In the genomic region with DNA sequence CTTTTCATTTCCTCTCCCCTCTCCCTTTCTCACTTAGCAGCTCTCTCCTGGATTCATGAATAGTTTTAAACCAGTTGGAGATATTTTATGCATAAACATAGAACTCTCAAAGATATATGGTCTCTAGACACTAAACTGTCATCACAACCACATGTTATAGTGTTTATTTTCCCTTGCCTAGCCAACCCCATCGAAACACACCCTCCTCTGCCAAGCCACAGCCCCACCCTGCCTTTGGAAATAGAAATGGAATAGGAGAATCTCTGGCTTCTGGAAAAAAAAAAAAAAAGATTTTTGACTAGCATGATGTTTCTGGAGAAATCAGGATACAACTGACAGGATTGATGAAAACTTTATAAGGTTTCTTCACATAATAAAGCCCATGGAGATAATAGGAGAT, we compare ENCODE assay signal across 30 cellular contexts.
A peak's percentile ranks its signal among the peaks of the same experiment; 100 is the strongest.
DNase-seq lines count a peak whose midpoint lies in the region; ATAC-seq and TF ChIP-seq lines count a peak whose summit lies in the region.
"Had no signal": no experiment of that assay in that cellular context is flagged by ENCODE, and none has a peak within 500 bp of the region (broad histone marks: within the 10 kb centered on the region; RNA-seq: fewer than 3 reads in every experiment).

No MANE protein-coding gene starts in this region.

- H3K79me1 ChIP-seq in IMR-90 (ENCODE audit: low read depth in 1 of 2, low read length in 2 of 2) (no peaks in the 10 kb centered on the region), neuronal stem cell (ENCODE audit: low read depth, low read length) (no peaks in the 10 kb centered on the region)

- peaks cover 2% of the 10 kb centered on the region for H3K9me3 ChIP-seq in IMR-90 (ENCODE audit: control insufficient read depth, insufficient read depth, low read length)
- peaks cover 0 to 2% of the 10 kb centered on the region in 2 donors for H3K9me3 ChIP-seq in neuronal stem cell (replicated peaks in 1 of 2; ENCODE audit: control insufficient read depth in 2 of 2, insufficient read depth in 1 of 2, low read depth in 1 of 2, low read length in 2 of 2)
- H3K9me3 ChIP-seq: colonic mucosa, psoas muscle, SK-N-SH, uterus had no signal

- no peak for TF ChIP-seq CTCF in IMR-90 (conservative IDR thresholded peaks at IDR 0.05; ENCODE audit: low read depth, low read length)

- no peak overlapping the region for H3K18ac ChIP-seq in IMR-90 (ENCODE audit: low read depth, low read length)
- H3K18ac ChIP-seq in neuronal stem cell (ENCODE audit: low read length) = no peak overlapping the region

- intact Hi-C loops in IMR-90 (cut with micrococcal nuclease) = no loop called here

- DNase-seq in AG20443 (ENCODE audit: low spot score) (peak; percentile 69), IMR-90 (peak; percentile 33), fibroblast of gingiva (ENCODE audit: low read depth) (peak; percentile 75), myocyte (ENCODE audit: low read depth) (peak; percentile 70), NCI-H2081 treated with DMSO at 0.1 percent for 48 hours (lab: John Stamatoyannopoulos, UW) (no peak), neuronal stem cell (ENCODE audit: low spot score) (no peak), NOMO-1 treated with DMSO at 0.1 percent for 48 hours (lab: John Stamatoyannopoulos, UW; ENCODE audit: unreplicated experiment) (no peak)
- DNase-seq in activated CD4-positive, CD25-positive, alpha-beta regulatory T cell (lab: John Stamatoyannopoulos, UW) = no peak
- DNase-seq: ACHN; activated B cell treated with CpG ODN at 0.5 μM for 24 hours; activated CD4-positive, alpha-beta T cell treated with anti-CD3 and anti-CD28 coated beads, Interleukin-2, amount 50 U/mL, for 48 hours; activated CD8-positive, alpha-beta memory T cell treated with anti-CD3 and anti-CD28 coated beads, Interleukin-2, amount 50 U/mL, for 48 hours; activated effector memory CD4-positive, alpha-beta T cell treated with Interleukin-2 at 50 U/mL for 16 hours; activated naive CD8-positive, alpha-beta T cell treated with anti-CD3 and anti-CD28 coated beads, Interleukin-2, amount 10 ng/mL, durations not matched to agents 7 days and 5 days; CD4-positive, CD25-positive, alpha-beta regulatory T cell; colonic mucosa; DMS153; foreskin keratinocyte; hippocampal formation; Kasumi-1; left ventricle myocardium superior; NCI-H1105 treated with DMSO at 0.1 percent for 48 hours; NCI-H510A; psoas muscle; SK-N-SH; small intestine; stimulated activated CD4-positive, alpha-beta T cell treated with anti-CD3 and anti-CD28 coated beads, Interleukin-2, amount 100 ng/mL, for 24 hours; uterus had no signal

- no peak overlapping the region for H2BK120ac ChIP-seq in IMR-90 (ENCODE audit: low read depth, low read length)
- H2BK120ac ChIP-seq in neuronal stem cell (ENCODE audit: low read depth, low read length) = no peak overlapping the region

- H3K27me3 ChIP-seq in IMR-90 (ENCODE audit: control insufficient read depth, insufficient read depth, low read length) = no peaks in the 10 kb centered on the region
- no peaks in the 10 kb centered on the region for H3K27me3 ChIP-seq in neuronal stem cell (ENCODE audit: control insufficient read depth in 3 of 3, insufficient read depth in 3 of 3, low read depth in 1 of 3, low read length in 3 of 3)
- H3K27me3 ChIP-seq: colonic mucosa, uterus had no signal

- H3K4ac ChIP-seq in IMR-90 (ENCODE audit: low read depth, low read length) (no peak overlapping the region; the same call in 1 of the 2 replicates), neuronal stem cell (ENCODE audit: low read length) (no peak overlapping the region)

- no peak overlapping the region for H2BK12ac ChIP-seq in neuronal stem cell (ENCODE audit: low read length)

- no peak overlapping the region for H3K4me3 ChIP-seq in IMR-90 (ENCODE audit: insufficient read depth, low read depth, low read length)
- H3K4me3 ChIP-seq in neuronal stem cell (ENCODE audit: low read length in 2 of 2) = no peak overlapping the region
- H3K4me3 ChIP-seq: colonic mucosa, psoas muscle, uterus had no signal

- no peak for TF ChIP-seq RAD21 in IMR-90 (IDR thresholded peaks at IDR 0.05; ENCODE audit: low read length)

- no peak overlapping the region for H2AK9ac ChIP-seq in IMR-90 (replicated peaks; ENCODE audit: low read depth, low read length, poor library complexity)

- H3K36me3 ChIP-seq in IMR-90 (ENCODE audit: control insufficient read depth, insufficient read depth, low read length) (no peaks in the 10 kb centered on the region), neuronal stem cell (replicated peaks in 1 of 2; ENCODE audit: control insufficient read depth in 2 of 2, insufficient read depth in 2 of 2, low read length in 2 of 2) (no peaks in the 10 kb centered on the region)
- H3K36me3 ChIP-seq: colonic mucosa, uterus had no signal

- H3K27ac ChIP-seq in IMR-90 (ENCODE audit: insufficient read depth, low read length) (no peak overlapping the region), neuronal stem cell (replicated peaks; ENCODE audit: low read length) (no peak overlapping the region)
- H3K27ac ChIP-seq: colonic mucosa, foreskin keratinocyte, psoas muscle, RWPE1, uterus had no signal

- no peak overlapping the region for H3K14ac ChIP-seq in IMR-90 (replicated peaks; ENCODE audit: low read depth, low read length)
- H3K14ac ChIP-seq in neuronal stem cell (ENCODE audit: low read length) = no peak overlapping the region

- ATAC-seq in IMR-90 (ENCODE audit: low read depth) = peak; percentile 69
- ATAC-seq: foreskin keratinocyte; left ventricle myocardium superior; psoas muscle; stimulated activated memory B cell treated with anti-CD40 and anti-IgM and Interleukin-4, amounts not matched to agents 10 μg/mL and 1 μg/mL and 100 μg/mL, for 72 hours had no signal

- H2BK5ac ChIP-seq in IMR-90 (ENCODE audit: low read depth, low read length, poor library complexity, severe bottlenecking) = no peak overlapping the region
- H2BK5ac ChIP-seq in neuronal stem cell (ENCODE audit: low read length) = no peak overlapping the region

- no peak overlapping the region for H3K56ac ChIP-seq in IMR-90 (ENCODE audit: extremely low read depth, insufficient read depth, low read length)

- H3K9ac ChIP-seq in IMR-90 (ENCODE audit: low read depth, low read length) = no peak overlapping the region
- no peak overlapping the region for H3K9ac ChIP-seq in neuronal stem cell (ENCODE audit: low read depth, low read length, poor library complexity)
- H3K9ac ChIP-seq: SK-N-SH had no signal

- H3K4me1 ChIP-seq in IMR-90 (ENCODE audit: control insufficient read depth, insufficient read depth, low read length) = 0 out of 2 replicates have a peak, but pooled peaks cover 2% of the 10 kb centered on the region
- H3K4me1 ChIP-seq in neuronal stem cell (ENCODE audit: control insufficient read depth in 2 of 2, insufficient read depth in 1 of 2, low read depth in 1 of 2, low read length in 2 of 2) = peaks cover 0 to 3% of the 10 kb centered on the region in 2 donors
- H3K4me1 ChIP-seq: colonic mucosa, foreskin keratinocyte, psoas muscle, uterus had no signal

- WGBS in IMR-90 (ENCODE audit: extremely low coverage in 2 of 2, insufficient read length in 1 of 2), 2 experiments = no CpG with 5 or more reads among the region's 1 CpG
- WGBS in neuronal stem cell (ENCODE audit: extremely low coverage in 2 of 2, insufficient read length in 2 of 2, insufficient replicate concordance in 1 of 2), 2 donors = no CpG with 5 or more reads among the region's 1 CpG

- in situ Hi-C loops in IMR-90 (cut with MboI; ENCODE audit: low sequenced_read_pairs) = no loop called here

- H2AK5ac ChIP-seq in IMR-90 (ENCODE audit: low read depth, low read length) = no peak overlapping the region
- no peak overlapping the region for H2AK5ac ChIP-seq in neuronal stem cell (ENCODE audit: low read depth, low read length)

- dilution Hi-C loops in IMR-90 (cut with HindIII; ENCODE audit: low sequenced_read_pairs, unreplicated experiment) = no loop called here

- H3K9me1 ChIP-seq in IMR-90 (ENCODE audit: insufficient read depth, low read length) = no peaks in the 10 kb centered on the region

- TF ChIP-seq POLR2A in IMR-90 (IDR thresholded peaks at IDR 0.05; ENCODE audit: low read depth, low read length) = no peak

- H3K23ac ChIP-seq in IMR-90 (ENCODE audit: low read depth, low read length) (no peak overlapping the region), neuronal stem cell (ENCODE audit: low read depth, low read length, poor library complexity) (no peak overlapping the region)

- H2AFZ ChIP-seq in IMR-90 (replicated peaks; ENCODE audit: low read length, poor library complexity) = no peak overlapping the region
- H2AFZ ChIP-seq in neuronal stem cell (ENCODE audit: low read length) = no peak overlapping the region

- BruUV-seq in IMR-90 (replicated peaks; lab: Mats Ljungman, UMichigan) = no TSS peak

- H4K8ac ChIP-seq in IMR-90 (ENCODE audit: low read depth in 2 of 2, low read length in 2 of 2) (no peak overlapping the region), neuronal stem cell (ENCODE audit: low read depth, low read length) (no peak overlapping the region)

- H3K4me2 ChIP-seq in IMR-90 (ENCODE audit: low read depth, low read length) (no peak overlapping the region), neuronal stem cell (ENCODE audit: insufficient read depth, low read length, poor library complexity, severe bottlenecking) (no peak overlapping the region)
- H3K4me2 ChIP-seq: SK-N-SH had no signal

- CTCF ChIA-PET in IMR-90 (lab: Yijun Ruan, JAX) = interaction anchor here (0.7 to 1.0 kb wide), 2 partner anchors 12 to 286 kb away, joined by 3 read pairs; no protein-coding TSS in a partner anchor

- no peak overlapping the region for H2BK20ac ChIP-seq in IMR-90 (ENCODE audit: low read depth, low read length)

- H4K20me1 ChIP-seq in IMR-90 (ENCODE audit: insufficient read depth, low read length) = no peaks in the 10 kb centered on the region

- POLR2A ChIA-PET in IMR-90 (lab: Charles Lee; ENCODE audit: unreplicated experiment) = no interaction called here

- H2BK15ac ChIP-seq in IMR-90 (ENCODE audit: low read depth, low read length) = no peak overlapping the region
- no peak overlapping the region for H2BK15ac ChIP-seq in neuronal stem cell (ENCODE audit: low read length)

- H4K91ac ChIP-seq in IMR-90 (ENCODE audit: insufficient read depth, low read depth, low read length) = no peak overlapping the region
- no peak overlapping the region for H4K91ac ChIP-seq in neuronal stem cell (ENCODE audit: low read depth, low read length, poor library complexity)

- H4K5ac ChIP-seq in IMR-90 (ENCODE audit: low read depth, low read length) = no peak overlapping the region

TF ChIP-seq in IMR-90, 13 proteins besides CTCF, POLR2A, EP300 and RAD21 (continues in another document):
- TF ChIP-seq FOS (IDR thresholded peaks at IDR 0.05; ENCODE audit: low read depth, low read length) = no peak
- TF ChIP-seq CEBPB (IDR thresholded peaks at IDR 0.05; ENCODE audit: low read depth, low read length) = no peak
- no peak for TF ChIP-seq MAZ (IDR thresholded peaks at IDR 0.05; ENCODE audit: borderline replicate concordance, low read depth, low read length)
- no peak for TF ChIP-seq RCOR1 (IDR thresholded peaks at IDR 0.05; ENCODE audit: insufficient replicate concordance, low read length)
- no peak for TF ChIP-seq MAFK (IDR thresholded peaks at IDR 0.05; ENCODE audit: low read depth, low read length)
- no peak for TF ChIP-seq NFE2L2 (IDR thresholded peaks at IDR 0.05; ENCODE audit: low read depth, low read length)
- TF ChIP-seq SMC3 (IDR thresholded peaks at IDR 0.05; ENCODE audit: low read depth, low read length) = no peak
- no peak for TF ChIP-seq MXI1 (IDR thresholded peaks at IDR 0.05; ENCODE audit: borderline replicate concordance, low read depth, low read length)

Comparison
In these comparisons a context has a peak if more than half of its experiments do, and no peak if none do; other contexts are left out.
1. DNase-seq: peak in AG20443 (single experiment), IMR-90 (single experiment), fibroblast of gingiva (single experiment) and myocyte (single experiment); none in activated CD4-positive, CD25-positive, alpha-beta regulatory T cell (0 of 4), NCI-H2081 treated with DMSO at 0.1 percent for 48 hours (single experiment), neuronal stem cell (single experiment) and NOMO-1 treated with DMSO at 0.1 percent for 48 hours (single experiment).